Comparison of ENCODE assay signal across 16 cellular contexts in genomic region chr1:233496940-233497456, GRCh38.
DNase-seq lines count a peak whose midpoint lies in the region; ATAC-seq lines count a peak whose summit lies in the region.
"Had no signal": no experiment of that assay in that cellular context is flagged by ENCODE, and none has a peak within 500 bp of the region (broad histone marks: within the 10 kb centered on the region; RNA-seq: fewer than 3 reads in every experiment).

No MANE protein-coding gene starts in this region.

- no peak overlapping the region for H3K27ac Mint-ChIP-seq in activated CD4-positive, alpha-beta T cell treated with anti-CD3 and anti-CD28 coated beads for 36 hours
- H3K27ac Mint-ChIP-seq in stimulated activated effector memory CD8-positive, alpha-beta T cell treated with anti-CD3 and anti-CD28 coated beads, Interleukin-12 subunit alpha, Interleukin-12 subunit beta, amount 100 ng/mL, for 72 hours: no peak overlapping the region
- H3K27ac Mint-ChIP-seq: B cell; CD4-positive, alpha-beta T cell; CD8-positive, alpha-beta memory T cell; HFFc6 had no signal

- H3K36me3 Mint-ChIP-seq in activated CD4-positive, alpha-beta T cell treated with anti-CD3 and anti-CD28 coated beads for 36 hours (ENCODE audit: low read depth): no peaks in the 10 kb centered on the region
- H3K36me3 Mint-ChIP-seq in stimulated activated effector memory CD8-positive, alpha-beta T cell treated with anti-CD3 and anti-CD28 coated beads, Interleukin-12 subunit alpha, Interleukin-12 subunit beta, amount 100 ng/mL, for 72 hours: no peaks in the 10 kb centered on the region
- H3K36me3 Mint-ChIP-seq: CD8-positive, alpha-beta memory T cell had no signal

- H3K4me3 Mint-ChIP-seq in activated CD4-positive, alpha-beta T cell treated with anti-CD3 and anti-CD28 coated beads for 36 hours: no peak overlapping the region
- no peak overlapping the region for H3K4me3 Mint-ChIP-seq in stimulated activated effector memory CD8-positive, alpha-beta T cell treated with anti-CD3 and anti-CD28 coated beads, Interleukin-12 subunit alpha, Interleukin-12 subunit beta, amount 100 ng/mL, for 72 hours
- H3K4me3 Mint-ChIP-seq: B cell; CD4-positive, alpha-beta T cell; CD8-positive, alpha-beta memory T cell; HFFc6 had no signal

- H3K9me3 Mint-ChIP-seq in activated CD4-positive, alpha-beta T cell treated with anti-CD3 and anti-CD28 coated beads for 36 hours (ENCODE audit: low read depth): no peaks in the 10 kb centered on the region
- H3K9me3 Mint-ChIP-seq in stimulated activated effector memory CD8-positive, alpha-beta T cell treated with anti-CD3 and anti-CD28 coated beads, Interleukin-12 subunit alpha, Interleukin-12 subunit beta, amount 100 ng/mL, for 72 hours: no peaks in the 10 kb centered on the region
- H3K9me3 Mint-ChIP-seq: CD4-positive, alpha-beta T cell; CD8-positive, alpha-beta memory T cell had no signal

- intact Hi-C loops in activated CD4-positive, alpha-beta T cell treated with anti-CD3 and anti-CD28 coated beads for 36 hours (cut with DNase I, micrococcal nuclease): no loop called here

- H3K27me3 Mint-ChIP-seq in activated CD4-positive, alpha-beta T cell treated with anti-CD3 and anti-CD28 coated beads for 36 hours: peaks cover 27% of the 10 kb centered on the region

- POLR2A ChIA-PET in activated CD4-positive, alpha-beta T cell treated with anti-CD3 and anti-CD28 coated beads for 36 hours (lab: Charles Lee): no interaction called here

- CTCF ChIA-PET in activated CD4-positive, alpha-beta T cell treated with anti-CD3 and anti-CD28 coated beads for 36 hours (lab: Charles Lee): interaction anchor here (0.6 kb wide), 2 partner anchors 106 to 109 kb away, joined by 3 to 4 read pairs; no protein-coding TSS in a partner anchor

- DNase-seq in activated CD4-positive, alpha-beta T cell treated with anti-CD3 and anti-CD28 coated beads for 36 hours: no peak
- DNase-seq in activated CD4-positive, alpha-beta T cell treated with anti-CD3 and anti-CD28 coated beads, Interleukin-2, amount 50 U/mL, for 1 hour: no peak
- DNase-seq in MV-4-11 (lab: John Stamatoyannopoulos, UW): peak; percentile 25
- no peak for DNase-seq in stimulated activated effector memory CD8-positive, alpha-beta T cell treated with anti-CD3 and anti-CD28 coated beads, Interleukin-12 subunit alpha, Interleukin-12 subunit beta, amount 100 ng/mL, for 72 hours (ENCODE audit: low spot score in 2 of 2)
- DNase-seq in ecto neural progenitor cell (ENCODE audit: low spot score): no peak
- DNase-seq: CD4-positive, alpha-beta T cell; CD8-positive, alpha-beta memory T cell; DMS 273 treated with DMSO at 0.1 percent for 48 hours; DMS79; EL; GDM1; GOT3; HFFc6 had no signal

- ATAC-seq in activated CD4-positive, alpha-beta T cell treated with anti-CD3 and anti-CD28 coated beads for 36 hours: peak; percentile 64
- ATAC-seq in stimulated activated effector memory CD8-positive, alpha-beta T cell treated with anti-CD3 and anti-CD28 coated beads, Interleukin-12 subunit alpha, Interleukin-12 subunit beta, amount 100 ng/mL, for 72 hours: peak; percentile 77
- ATAC-seq in HG03095 (IDR thresholded peaks at IDR 0.05; ENCODE audit: unreplicated experiment): no peak
- ATAC-seq: GM12878 had no signal

- H3K4me1 Mint-ChIP-seq in activated CD4-positive, alpha-beta T cell treated with anti-CD3 and anti-CD28 coated beads for 36 hours: no peaks in the 10 kb centered on the region
- no peaks in the 10 kb centered on the region for H3K4me1 Mint-ChIP-seq in stimulated activated effector memory CD8-positive, alpha-beta T cell treated with anti-CD3 and anti-CD28 coated beads, Interleukin-12 subunit alpha, Interleukin-12 subunit beta, amount 100 ng/mL, for 72 hours
- H3K4me1 Mint-ChIP-seq: B cell; CD8-positive, alpha-beta memory T cell had no signal
